1 cellular context compared by ENCODE assay signal in genomic region chr14:55963295-55963694, GRCh38.
TF ChIP-seq lines count a peak whose summit lies in the region.

No MANE protein-coding gene starts in this region.

TF ChIP-seq in K562, 482 proteins besides CTCF, POLR2A, EP300 and RAD21 (continued from another document):
- TF ChIP-seq ZNF592 (IDR thresholded peaks at IDR 0.05) (no peak), ZFP36 (IDR thresholded peaks at IDR 0.05; ENCODE audit: low read depth, low read length, partially characterized antibody) (no peak), ZSCAN29 (IDR thresholded peaks at IDR 0.05) (no peak), MEIS2 (IDR thresholded peaks at IDR 0.05; ENCODE audit: partially characterized antibody) (peak; percentile 5), ZNF140 (CRISPR knock-in tag; IDR thresholded peaks at IDR 0.05) (no peak), HDGF (IDR thresholded peaks at IDR 0.05) (no peak), PCBP1 (IDR thresholded peaks at IDR 0.05; ENCODE audit: low read depth, low read length, poor library complexity, severe bottlenecking) (no peak), NKRF (IDR thresholded peaks at IDR 0.05; ENCODE audit: borderline replicate concordance) (no peak), SRF (CRISPR knock-in tag; IDR thresholded peaks at IDR 0.05) (no peak), HDAC3 (IDR thresholded peaks at IDR 0.05; ENCODE audit: borderline replicate concordance, partially characterized antibody) (no peak), TBL1XR1 (IDR thresholded peaks at IDR 0.05; ENCODE audit: low read length in 2 of 2) (no peak), ZHX1 (conservative IDR thresholded peaks at IDR 0.05; ENCODE audit: low read length) (no peak)
